In genomic region chr7:34275629-34276028, GRCh38 we compare ENCODE assay signal across 22 cellular contexts.
DNase-seq lines count a peak whose midpoint lies in the region; ATAC-seq, FAIRE-seq and TF ChIP-seq lines count a peak whose summit lies in the region.
"Had no signal": no experiment of that assay in that cellular context is flagged by ENCODE, and none has a peak within 500 bp of the region (broad histone marks: within the 10 kb centered on the region; RNA-seq: fewer than 3 reads in every experiment).

No MANE protein-coding gene starts in this region.

- no peak for TF ChIP-seq CTCF in bronchial epithelial cell (IDR thresholded peaks at IDR 0.05; ENCODE audit: insufficient read depth, low read length, severe bottlenecking)
- no peak for TF ChIP-seq CTCF in left ventricle myocardium inferior (IDR thresholded peaks at IDR 0.05; ENCODE audit: borderline replicate concordance)

- intact Hi-C loops in left ventricle myocardium inferior (cut with micrococcal nuclease) = no loop called here

- no peak for FAIRE-seq in bronchial epithelial cell (lab: Jason Lieb, UNC)
- FAIRE-seq: A204.1, GM12892, GM18507 had no signal

- H3K36me3 ChIP-seq in bronchial epithelial cell (ENCODE audit: control insufficient read depth, insufficient read depth, low read length) = no peaks in the 10 kb centered on the region
- no peaks in the 10 kb centered on the region for H3K36me3 ChIP-seq in left ventricle myocardium inferior
- H3K36me3 ChIP-seq: BE2C, HAP-1 had no signal

- no peak overlapping the region for H3K27ac ChIP-seq in left ventricle myocardium inferior (replicated peaks)
- H3K27ac ChIP-seq: GM23248 had no signal

- H3K27me3 ChIP-seq in bronchial epithelial cell (ENCODE audit: control insufficient read depth, insufficient read depth, low read length) = no peaks in the 10 kb centered on the region
- H3K27me3 ChIP-seq in left ventricle myocardium inferior (ENCODE audit: low read depth) = no peaks in the 10 kb centered on the region
- H3K27me3 ChIP-seq: BE2C had no signal

- no peak for ATAC-seq in HG02973 (IDR thresholded peaks at IDR 0.05; ENCODE audit: unreplicated experiment)

- H3K4me3 ChIP-seq in bronchial epithelial cell (ENCODE audit: low read depth, low read length) (no peak overlapping the region), left ventricle myocardium inferior (no peak overlapping the region)
- H3K4me3 ChIP-seq: GM23248, HAP-1 had no signal

- no peaks in the 10 kb centered on the region for H3K9me3 ChIP-seq in left ventricle myocardium inferior (replicated peaks)
- H3K9me3 ChIP-seq: BE2C, HAP-1 had no signal

- no peaks in the 10 kb centered on the region for H3K4me1 ChIP-seq in left ventricle myocardium inferior
- H3K4me1 ChIP-seq: BE2C, HAP-1 had no signal

- DNase-seq in ELR (ENCODE audit: low read depth) (peak; percentile 44), NCI-H69 (lab: John Stamatoyannopoulos, UW) (peak; percentile 13), bronchial epithelial cell (ENCODE audit: low read depth) (peak; percentile 13), mesenteric fat pad (ENCODE audit: low spot score) (no peak), left ventricle myocardium inferior (no peak)
- DNase-seq in activated CD4-positive, alpha-beta T cell treated with anti-CD3 and anti-CD28 coated beads for 4 hours = no peak
- DNase-seq: ACHN; BE2C; C1 segment of cervical spinal cord; CD4-positive, CD25-positive, alpha-beta regulatory T cell; CD8-positive, alpha-beta memory T cell; COR-L47; DMS 273 treated with DMSO at 0.1 percent for 48 hours; DMS53; DND-41; GDM1; GM23248 had no signal

Comparison
In these comparisons a context has a peak if more than half of its experiments do, and no peak if none do; other contexts are left out.
1. DNase-seq: peak in ELR (single experiment), NCI-H69 (single experiment) and bronchial epithelial cell (single experiment); none in mesenteric fat pad (single experiment), activated CD4-positive, alpha-beta T cell treated with anti-CD3 and anti-CD28 coated beads for 4 hours (0 of 2) and left ventricle myocardium inferior (single experiment).